Comparison of ENCODE assay signal across 15 cellular contexts in the genomic region with DNA sequence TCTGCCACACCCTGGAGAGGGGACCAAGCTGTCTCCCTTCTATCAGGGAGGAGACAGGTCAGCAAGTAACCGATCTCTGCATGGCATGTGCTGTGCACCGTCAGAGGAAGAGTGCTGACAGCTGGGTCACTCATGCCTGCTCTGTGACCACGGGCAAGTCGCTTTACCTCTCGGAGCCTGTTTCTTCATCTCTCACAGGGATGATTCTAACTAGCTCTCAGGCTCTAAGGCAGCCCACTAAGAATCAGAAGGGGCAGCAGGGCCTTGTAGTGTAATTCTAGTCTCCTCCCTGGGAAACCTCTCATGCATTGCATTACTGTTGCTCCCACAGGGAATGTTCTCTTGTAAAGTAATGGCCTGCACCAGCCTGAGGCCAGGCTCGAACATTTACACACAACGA. TPM values are rescaled to one million over a fixed set of nuclear protein-coding genes. Genes with fewer than 3 reads are reported as not detected.
A peak's percentile ranks its signal among the peaks of the same experiment; 100 is the strongest.
DNase-seq lines count a peak whose midpoint lies in the region; ATAC-seq and TF ChIP-seq lines count a peak whose summit lies in the region.
"Had no signal": no experiment of that assay in that cellular context is flagged by ENCODE, and none has a peak within 500 bp of the region (broad histone marks: within the 10 kb centered on the region; RNA-seq: fewer than 3 reads in every experiment).

No MANE protein-coding gene starts in this region.

- H3K9ac ChIP-seq in fibroblast of lung (ENCODE audit: insufficient read depth, low read length) = no peak overlapping the region

- intact Hi-C loops in vagina (cut with DNase I) = no loop called here
- intact Hi-C loops in heart right ventricle (cut with DNase I) = no loop called here

- H3K4me1 Mint-ChIP-seq in osteocyte (ENCODE audit: unreplicated experiment) = peaks cover 75% of the 10 kb centered on the region

- H3K9me3 Mint-ChIP-seq in osteocyte (ENCODE audit: unreplicated experiment) = no peaks in the 10 kb centered on the region
- H3K9me3 Mint-ChIP-seq: activated naive CD8-positive, alpha-beta T cell treated with anti-CD3 and anti-CD28 coated beads, Interleukin-2, amount 50 U/mL, for 24 hours; stimulated activated memory B cell treated with anti-CD40 and anti-IgM and Interleukin-4, amounts not matched to agents 10 μg/mL and 1 μg/mL and 100 μg/mL, for 72 hours had no signal

- H3K27me3 Mint-ChIP-seq in osteocyte (ENCODE audit: unreplicated experiment) = no peaks in the 10 kb centered on the region
- H3K27me3 Mint-ChIP-seq: activated naive CD8-positive, alpha-beta T cell treated with anti-CD3 and anti-CD28 coated beads, Interleukin-2, amount 50 U/mL, for 24 hours; stimulated activated memory B cell treated with anti-CD40 and anti-IgM and Interleukin-4, amounts not matched to agents 10 μg/mL and 1 μg/mL and 100 μg/mL, for 72 hours had no signal

- TF ChIP-seq CTCF in VCaP (conservative IDR thresholded peaks at IDR 0.05) (no peak), fibroblast of lung (conservative IDR thresholded peaks at IDR 0.05 in 1 of 2, IDR thresholded peaks at IDR 0.05 in 1 of 2; ENCODE audit: low read depth in 1 of 2, low read length in 2 of 2) (no peak), osteocyte (IDR thresholded peaks at IDR 0.05) (no peak), vagina (IDR thresholded peaks at IDR 0.05) (no peak), heart right ventricle (IDR thresholded peaks at IDR 0.05) (no peak)

- H3K4me1 ChIP-seq in fibroblast of lung (ENCODE audit: control insufficient read depth, extremely low read depth, insufficient read depth, low read length) (peaks cover 18% of the 10 kb centered on the region), vagina (peaks cover 100% of the 10 kb centered on the region), heart right ventricle (peaks cover 37 to 100% (median 71%) of the 10 kb centered on the region in 9 donors)

- peak overlapping the region; percentile 56 for H3K4me2 ChIP-seq in fibroblast of lung (ENCODE audit: extremely low read depth, insufficient read depth, low read length)

- peak overlapping the region; percentile 18; the same call in 1 of the 2 replicates for H3K27ac ChIP-seq in VCaP
- peak overlapping the region; percentile 59 for H3K27ac ChIP-seq in fibroblast of lung (ENCODE audit: insufficient read depth, low read length)
- H3K27ac ChIP-seq in vagina = peak overlapping the region; percentile 81
- peak overlapping the region in 3 of 10 donors; percentile 28 to 96 (median 57) for H3K27ac ChIP-seq in heart right ventricle

- no peak overlapping the region for H2AFZ ChIP-seq in fibroblast of lung (ENCODE audit: low read length)

- 74 to 77% methylated on average over 7 of the region's 7 CpGs for WGBS in heart right ventricle, 2 donors

- H3K79me2 ChIP-seq in fibroblast of lung (ENCODE audit: control insufficient read depth, insufficient read depth, low read length) = peaks cover 74% of the 10 kb centered on the region

- no peaks in the 10 kb centered on the region for H3K36me3 Mint-ChIP-seq in osteocyte (ENCODE audit: unreplicated experiment)

- H3K9me3 ChIP-seq in fibroblast of lung (ENCODE audit: control insufficient read depth, insufficient read depth, low read depth, low read length) = no peaks in the 10 kb centered on the region
- no peaks in the 10 kb centered on the region for H3K9me3 ChIP-seq in vagina
- no peaks in the 10 kb centered on the region for H3K9me3 ChIP-seq in heart right ventricle

- H3K4me3 Mint-ChIP-seq in osteocyte (ENCODE audit: unreplicated experiment) = no peak overlapping the region
- H3K4me3 Mint-ChIP-seq: activated naive CD8-positive, alpha-beta T cell treated with anti-CD3 and anti-CD28 coated beads, Interleukin-2, amount 50 U/mL, for 24 hours; stimulated activated memory B cell treated with anti-CD40 and anti-IgM and Interleukin-4, amounts not matched to agents 10 μg/mL and 1 μg/mL and 100 μg/mL, for 72 hours had no signal

- H3K4me3 ChIP-seq in fibroblast of lung (replicated peaks in 1 of 4; ENCODE audit: control extremely low read depth in 1 of 4, insufficient read depth in 1 of 4, low read depth in 3 of 4, low read length in 4 of 4) (no peak overlapping the region), vagina (no peak overlapping the region), heart right ventricle (no peak overlapping the region)

- no peak for ATAC-seq in heart right ventricle
- ATAC-seq: activated naive CD8-positive, alpha-beta T cell treated with anti-CD3 and anti-CD28 coated beads, Interleukin-2, amount 50 U/mL, for 24 hours; stimulated activated memory B cell treated with anti-CD40 and anti-IgM and Interleukin-4, amounts not matched to agents 10 μg/mL and 1 μg/mL and 100 μg/mL, for 72 hours had no signal

- H3K27me3 ChIP-seq in fibroblast of lung (ENCODE audit: control insufficient read depth, insufficient read depth, low read length) = no peaks in the 10 kb centered on the region
- H3K27me3 ChIP-seq in vagina = no peaks in the 10 kb centered on the region
- no peaks in the 10 kb centered on the region for H3K27me3 ChIP-seq in heart right ventricle

- peak overlapping the region; percentile 87 for H3K27ac Mint-ChIP-seq in osteocyte (ENCODE audit: unreplicated experiment)
- H3K27ac Mint-ChIP-seq: activated naive CD8-positive, alpha-beta T cell treated with anti-CD3 and anti-CD28 coated beads, Interleukin-2, amount 50 U/mL, for 24 hours; stimulated activated memory B cell treated with anti-CD40 and anti-IgM and Interleukin-4, amounts not matched to agents 10 μg/mL and 1 μg/mL and 100 μg/mL, for 72 hours had no signal

- H4K20me1 ChIP-seq in fibroblast of lung (ENCODE audit: control insufficient read depth, extremely low read depth, insufficient read depth, low read length) = no peaks in the 10 kb centered on the region

- H3K36me3 ChIP-seq in fibroblast of lung (ENCODE audit: control insufficient read depth, insufficient read depth, low read length) = no peaks in the 10 kb centered on the region
- no peaks in the 10 kb centered on the region for H3K36me3 ChIP-seq in vagina
- peaks cover 0 to 59% (median 0%) of the 10 kb centered on the region in 9 donors for H3K36me3 ChIP-seq in heart right ventricle

- no peak for DNase-seq in fibroblast of lung (ENCODE audit: low read depth in 2 of 2)
- DNase-seq in osteocyte (ENCODE audit: extremely low spot score, unreplicated experiment) = no peak
- DNase-seq in vagina (ENCODE audit: extremely low spot score in 2 of 2) = no peak
- DNase-seq in heart right ventricle = no peak
- DNase-seq in activated CD4-positive, alpha-beta T cell treated with anti-CD3 and anti-CD28 coated beads, Interleukin-2, amount 50 U/mL, for 48 hours = no peak
- no peak for DNase-seq in cerebellar cortex (ENCODE audit: low spot score)
- DNase-seq: activated CD8-positive, alpha-beta memory T cell treated with anti-CD3 and anti-CD28 coated beads, Interleukin-2, amount 50 U/mL, for 48 hours; activated naive CD8-positive, alpha-beta T cell treated with anti-CD3 and anti-CD28 coated beads, Interleukin-2, amount 50 U/mL, for 24 hours; KG1; NCI-H1930; NCI-H748 treated with DMSO at 0.1 percent for 48 hours; SHP77; stimulated activated CD4-positive, alpha-beta T cell treated with anti-CD3 and anti-CD28 coated beads, Interleukin-1b, Interleukin-23, amount 100 ng/mL, for 48 hours had no signal

- TF ChIP-seq POLR2A in vagina (IDR thresholded peaks at IDR 0.05) = no peak

RNA-seq across cellular contexts. Expression of gene CD9, which starts 11.9 kb away (rescaled TPM):
- total RNA-seq in fibroblast of lung (266 and 856 TPM in 2 replicates), osteocyte (77.1 and 84.5 TPM in 2 replicates), vagina (366 TPM), heart right ventricle (10 to 100 TPM; 24.8 to 70.4 (median 52.8) TPM)
- polyA plus RNA-seq in fibroblast of lung (520 and 1,081 TPM in 2 replicates), heart right ventricle (100 to 1,000 TPM in 1 of 2 donors, 10 to 100 TPM in 1; 52.3 to 109 TPM)
- polyA plus RNA-seq in fibroblast of lung (2012) = 290 and 636 TPM in 2 replicates
- 150 and 262 TPM in 2 replicates for polyA minus RNA-seq in fibroblast of lung (ENCODE audit: low replicate concordance)
